8 cellular contexts compared by ENCODE assay signal in genomic region chr12:31117203-31118011, GRCh38. TPM values are rescaled to one million over a fixed set of nuclear protein-coding genes. Genes with fewer than 3 reads are reported as not detected.
DNase-seq lines count a peak whose midpoint lies in the region; ATAC-seq and TF ChIP-seq lines count a peak whose summit lies in the region.

No MANE protein-coding gene starts in this region.

- H2AFZ ChIP-seq in osteoblast (ENCODE audit: low read length), result peak overlapping the region; percentile 59

- H3K27me3 Mint-ChIP-seq in activated T-cell treated with anti-CD3 and anti-CD28 coated beads, Interleukin-2, amount 50 U/mL, for 24 hours, result peaks cover 32% of the 10 kb centered on the region

- H3K27ac Mint-ChIP-seq in activated T-cell treated with anti-CD3 and anti-CD28 coated beads, Interleukin-2, amount 50 U/mL, for 24 hours, result peak overlapping the region; percentile 18

- H3K36me3 Mint-ChIP-seq in activated T-cell treated with anti-CD3 and anti-CD28 coated beads, Interleukin-2, amount 50 U/mL, for 24 hours (ENCODE audit: low read depth), result no peaks in the 10 kb centered on the region

- peak; percentile 81 for ATAC-seq in HG02759 (IDR thresholded peaks at IDR 0.05; ENCODE audit: unreplicated experiment)

- no peak overlapping the region for H3K27ac ChIP-seq in osteoblast (ENCODE audit: low read depth, low read length)
- no peak overlapping the region for H3K27ac ChIP-seq in transverse colon

- no peaks in the 10 kb centered on the region for H4K20me1 ChIP-seq in osteoblast (ENCODE audit: insufficient read depth, low read length)

- intact Hi-C loops in transverse colon (cut with DNase I; ENCODE audit: low total_unique reads), result no loop called here

- H3K27me3 ChIP-seq in osteoblast (ENCODE audit: insufficient read depth, low read length) (peaks cover 37% of the 10 kb centered on the region), transverse colon (peaks cover 39% of the 10 kb centered on the region)

- DNase-seq in NCI-H69 (lab: John Stamatoyannopoulos, UW), result peak; percentile 100
- DNase-seq in activated T-cell treated with anti-CD3 and anti-CD28 coated beads, Interleukin-2, amount 50 U/mL, for 24 hours, result peak; percentile 78
- DNase-seq in foreskin fibroblast, result peak in 1 of 2 donors; percentile 67
- peak; percentile 86 for DNase-seq in osteoblast (ENCODE audit: insufficient read length, low spot score, missing footprints)
- peak; percentile 53 for DNase-seq in transverse colon
- DNase-seq in occipital lobe (lab: John Stamatoyannopoulos, UW), result no peak

- TF ChIP-seq EP300 in transverse colon (IDR thresholded peaks at IDR 0.05; ENCODE audit: low read depth), result no peak

- peak overlapping the region; percentile 73 for H3K4me3 Mint-ChIP-seq in activated T-cell treated with anti-CD3 and anti-CD28 coated beads, Interleukin-2, amount 50 U/mL, for 24 hours

- H3K9me3 ChIP-seq in osteoblast (ENCODE audit: low read depth, low read length) (no peaks in the 10 kb centered on the region), transverse colon (no peaks in the 10 kb centered on the region)

- no peaks in the 10 kb centered on the region for H3K79me2 ChIP-seq in osteoblast (ENCODE audit: insufficient read depth, low read length)

- in situ Hi-C loops in transverse colon (cut with MboI; ENCODE audit: low pct_ligation_motif_present in 1 of 4, low pct_unique_long_range_greater_than_20kb in 1 of 4, low sequenced_read_pairs in 3 of 4), result loop anchor here in 2 of 4 donors (25.0 kb wide), 1 partner anchor 120 kb away; no protein-coding TSS in a partner anchor

- H3K9me3 Mint-ChIP-seq in activated T-cell treated with anti-CD3 and anti-CD28 coated beads, Interleukin-2, amount 50 U/mL, for 24 hours, result no peaks in the 10 kb centered on the region

- TF ChIP-seq CTCF in GM12874 (IDR thresholded peaks at IDR 0.05; ENCODE audit: insufficient read depth, low read depth, low read length), result peak; percentile 58
- TF ChIP-seq CTCF in foreskin fibroblast (IDR thresholded peaks at IDR 0.05; ENCODE audit: low read depth, low read length), result peak; percentile 18
- TF ChIP-seq CTCF in osteoblast (IDR thresholded peaks at IDR 0.05; ENCODE audit: extremely low read depth, low read depth, low read length), result peak; percentile 53
- TF ChIP-seq CTCF in transverse colon (IDR thresholded peaks at IDR 0.05), result peak; percentile 41 to 80 (median 69)

- WGBS in transverse colon (ENCODE audit: low coverage in 1 of 2), 2 donors, result 25% methylated on average over 13 of the region's 45 CpGs; no CpG with 5 or more reads in 1 of the 2 donors

- peak overlapping the region; percentile 17 to 48 for H3K4me3 ChIP-seq in foreskin fibroblast (ENCODE audit: low read depth in 1 of 2, low read length in 2 of 2)
- H3K4me3 ChIP-seq in osteoblast (ENCODE audit: insufficient read depth, low read length), result peak overlapping the region; percentile 64
- peak overlapping the region; percentile 29 to 59 (median 32) for H3K4me3 ChIP-seq in transverse colon

- no peaks in the 10 kb centered on the region for H3K36me3 ChIP-seq in osteoblast (ENCODE audit: insufficient read depth, low read length)
- no peaks in the 10 kb centered on the region for H3K36me3 ChIP-seq in transverse colon

- H3K4me1 Mint-ChIP-seq in activated T-cell treated with anti-CD3 and anti-CD28 coated beads, Interleukin-2, amount 50 U/mL, for 24 hours (ENCODE audit: low read depth), result peaks cover 15% of the 10 kb centered on the region

- TF ChIP-seq POLR2A in transverse colon (IDR thresholded peaks at IDR 0.05), result no peak

- peak overlapping the region; percentile 87 for H3K4me2 ChIP-seq in osteoblast (ENCODE audit: insufficient read depth, low read length)

- no peaks in the 10 kb centered on the region for H3K4me1 ChIP-seq in osteoblast (ENCODE audit: insufficient read depth, low read length)
- H3K4me1 ChIP-seq in transverse colon, result peaks cover 5 to 33% (median 18%) of the 10 kb centered on the region in 4 donors

RNA-seq across cellular contexts. Expression of gene DDX11, which starts 43.7 kb away (rescaled TPM):
- 15.9 and 28.9 TPM in 2 replicates for total RNA-seq in osteoblast
- total RNA-seq in transverse colon, result 100 to 1,000 TPM in 1 of 4 donors, 10 to 100 TPM in 3; 28.6 to 161 (median 46.5) TPM
- total RNA-seq in occipital lobe, result 8.4 TPM

Comparison
In these comparisons a context has a peak if more than half of its experiments do, and no peak if none do; other contexts are left out.
1. CTCF ChIP-seq: peak in every context shown above with its lines; median percentile 69 in transverse colon; 58 in GM12874; 53 in osteoblast; 18 in foreskin fibroblast.